8 cellular contexts compared by ENCODE assay signal in genomic region chr10:74189999-74190421, GRCh38. TPM values are rescaled to one million over a fixed set of nuclear protein-coding genes. Genes with fewer than 3 reads are reported as not detected.
A peak's percentile ranks its signal among the peaks of the same experiment; 100 is the strongest.
DNase-seq lines count a peak whose midpoint lies in the region; ATAC-seq and TF ChIP-seq lines count a peak whose summit lies in the region.

No MANE protein-coding gene starts in this region.

- no peak overlapping the region for H3K23ac ChIP-seq in neuronal stem cell (ENCODE audit: low read depth, low read length, poor library complexity)

- peak overlapping the region; percentile 75 for H3K4me3 Mint-ChIP-seq in stimulated activated naive CD8-positive, alpha-beta T cell treated with anti-CD3 and anti-CD28 coated beads, Interleukin-15, Interleukin-2, amounts not matched to agents 100 ng/mL and 50 ng/mL, for 24 hours

- H3K18ac ChIP-seq in neuronal stem cell (ENCODE audit: low read length): no peak overlapping the region

- H4K8ac ChIP-seq in neuronal stem cell (ENCODE audit: low read depth, low read length): no peak overlapping the region

- H3K9ac ChIP-seq in neuronal stem cell (ENCODE audit: low read depth, low read length, poor library complexity): no peak overlapping the region

- DNase-seq in stimulated activated naive CD8-positive, alpha-beta T cell treated with anti-CD3 and anti-CD28 coated beads, Interleukin-15, Interleukin-2, amounts not matched to agents 100 U/mL and 50 U/mL, for 24 hours: no peak
- DNase-seq in Peyer's patch: peak in 1 of 3 donors; percentile 33
- peak; percentile 97 for DNase-seq in dedifferentiated amniotic fluid mesenchymal stem cell (ENCODE audit: extremely low spot score)
- peak in 1 of 3 donors; percentile 29 for DNase-seq in mucosa of descending colon
- no peak for DNase-seq in neuronal stem cell (ENCODE audit: low spot score)
- no peak for DNase-seq in midbrain (lab: John Stamatoyannopoulos, UW)

- H4K91ac ChIP-seq in neuronal stem cell (ENCODE audit: low read depth, low read length, poor library complexity): no peak overlapping the region

- H3K36me3 ChIP-seq in Peyer's patch (no peaks in the 10 kb centered on the region), mucosa of descending colon (ENCODE audit: low read depth) (no peaks in the 10 kb centered on the region), neuronal stem cell (replicated peaks in 1 of 2; ENCODE audit: control insufficient read depth in 2 of 2, insufficient read depth in 2 of 2, low read length in 2 of 2) (no peaks in the 10 kb centered on the region)

- H3K4me3 ChIP-seq in Peyer's patch (peak overlapping the region in 1 of 4 donors; percentile 8), mucosa of descending colon (no peak overlapping the region), neuronal stem cell (ENCODE audit: low read length in 2 of 2) (no peak overlapping the region)

- no peak overlapping the region for H3K14ac ChIP-seq in neuronal stem cell (ENCODE audit: low read length)

- no peak overlapping the region for H2BK120ac ChIP-seq in neuronal stem cell (ENCODE audit: low read depth, low read length)

- no peaks in the 10 kb centered on the region for H3K9me3 ChIP-seq in Peyer's patch
- H3K9me3 ChIP-seq in mucosa of descending colon: no peaks in the 10 kb centered on the region
- peaks cover 0 to 5% of the 10 kb centered on the region in 2 donors for H3K9me3 ChIP-seq in neuronal stem cell (replicated peaks in 1 of 2; ENCODE audit: control insufficient read depth in 2 of 2, insufficient read depth in 1 of 2, low read depth in 1 of 2, low read length in 2 of 2)

- ATAC-seq in stimulated activated naive CD8-positive, alpha-beta T cell treated with anti-CD3 and anti-CD28 coated beads, Interleukin-15, Interleukin-2, amounts not matched to agents 100 U/mL and 50 U/mL, for 24 hours: no peak
- peak; percentile 75 for ATAC-seq in HG03039 (IDR thresholded peaks at IDR 0.05; ENCODE audit: unreplicated experiment)
- peak; percentile 86 for ATAC-seq in mucosa of descending colon

- intact Hi-C loops in mucosa of descending colon (cut with DNase I, micrococcal nuclease): no loop called here

- H3K27me3 ChIP-seq in Peyer's patch (no peaks in the 10 kb centered on the region), neuronal stem cell (ENCODE audit: control insufficient read depth in 3 of 3, insufficient read depth in 3 of 3, low read depth in 1 of 3, low read length in 3 of 3) (no peaks in the 10 kb centered on the region)

- H2AK5ac ChIP-seq in neuronal stem cell (ENCODE audit: low read depth, low read length): no peak overlapping the region

- H3K4ac ChIP-seq in neuronal stem cell (ENCODE audit: low read length): no peak overlapping the region

- no peak for TF ChIP-seq POLR2A in Peyer's patch (IDR thresholded peaks at IDR 0.05)

- peak overlapping the region; percentile 93 for H3K27ac Mint-ChIP-seq in stimulated activated naive CD8-positive, alpha-beta T cell treated with anti-CD3 and anti-CD28 coated beads, Interleukin-15, Interleukin-2, amounts not matched to agents 100 ng/mL and 50 ng/mL, for 24 hours

- no peaks in the 10 kb centered on the region for H3K79me1 ChIP-seq in neuronal stem cell (ENCODE audit: low read depth, low read length)

- H2BK5ac ChIP-seq in neuronal stem cell (ENCODE audit: low read length): no peak overlapping the region

- WGBS in neuronal stem cell (ENCODE audit: extremely low coverage in 2 of 2, insufficient read length in 2 of 2, insufficient replicate concordance in 1 of 2), 2 donors: no CpG with 5 or more reads among the region's 3 CpGs

- H3K27ac ChIP-seq in Peyer's patch: peak overlapping the region; percentile 35 to 62 (median 54)
- no peak overlapping the region for H3K27ac ChIP-seq in neuronal stem cell (replicated peaks; ENCODE audit: low read length)

- no peaks in the 10 kb centered on the region for H3K9me3 Mint-ChIP-seq in stimulated activated naive CD8-positive, alpha-beta T cell treated with anti-CD3 and anti-CD28 coated beads, Interleukin-15, Interleukin-2, amounts not matched to agents 100 ng/mL and 50 ng/mL, for 24 hours

- H3K4me2 ChIP-seq in neuronal stem cell (ENCODE audit: insufficient read depth, low read length, poor library complexity, severe bottlenecking): no peak overlapping the region

- H2BK12ac ChIP-seq in neuronal stem cell (ENCODE audit: low read length): no peak overlapping the region

- H3K36me3 Mint-ChIP-seq in stimulated activated naive CD8-positive, alpha-beta T cell treated with anti-CD3 and anti-CD28 coated beads, Interleukin-15, Interleukin-2, amounts not matched to agents 100 ng/mL and 50 ng/mL, for 24 hours (ENCODE audit: low read depth): peaks cover 14% of the 10 kb centered on the region

- TF ChIP-seq CTCF in Peyer's patch (IDR thresholded peaks at IDR 0.05) (no peak), mucosa of descending colon (IDR thresholded peaks at IDR 0.05) (no peak)

- peaks cover 76% of the 10 kb centered on the region for H3K4me1 Mint-ChIP-seq in stimulated activated naive CD8-positive, alpha-beta T cell treated with anti-CD3 and anti-CD28 coated beads, Interleukin-15, Interleukin-2, amounts not matched to agents 100 ng/mL and 50 ng/mL, for 24 hours (ENCODE audit: low read depth)

- H2BK15ac ChIP-seq in neuronal stem cell (ENCODE audit: low read length): no peak overlapping the region

- H3K4me1 ChIP-seq in Peyer's patch (peaks cover 0 to 12% (median 5%) of the 10 kb centered on the region in 4 donors), mucosa of descending colon (ENCODE audit: low read depth) (peaks cover 8% of the 10 kb centered on the region), neuronal stem cell (ENCODE audit: control insufficient read depth in 2 of 2, insufficient read depth in 1 of 2, low read depth in 1 of 2, low read length in 2 of 2) (peaks cover 0 to 1% of the 10 kb centered on the region in 2 donors)

- no peaks in the 10 kb centered on the region for H3K27me3 Mint-ChIP-seq in stimulated activated naive CD8-positive, alpha-beta T cell treated with anti-CD3 and anti-CD28 coated beads, Interleukin-15, Interleukin-2, amounts not matched to agents 100 ng/mL and 50 ng/mL, for 24 hours

- no peak overlapping the region for H2AFZ ChIP-seq in neuronal stem cell (ENCODE audit: low read length)

RNA-seq across cellular contexts. Expression of gene ADK, which starts 39.0 kb away (rescaled TPM):
- total RNA-seq in Peyer's patch (10 to 100 TPM in 3 of 4 donors, 1 to 10 TPM in 1; 7.4 to 50.3 (median 14.3) TPM), mucosa of descending colon (10 to 100 TPM; 13.8 to 24.0 (median 22.9) TPM)
- polyA plus RNA-seq in neuronal stem cell (2013, experiment 1 of 2): 29.5 TPM
- polyA plus RNA-seq in neuronal stem cell (2013, experiment 2 of 2): 28.1 TPM

RNA-seq across cellular contexts. Expression of gene AP3M1, which starts 39.4 kb away (rescaled TPM):
- total RNA-seq in Peyer's patch (10 to 100 TPM; 17.5 to 23.2 (median 22.0) TPM), mucosa of descending colon (10 to 100 TPM; 25.3 to 36.9 (median 33.7) TPM)
- polyA plus RNA-seq in neuronal stem cell (2013, experiment 1 of 2): 37.3 TPM
- polyA plus RNA-seq in neuronal stem cell (2013, experiment 2 of 2): 36.7 TPM
